In genomic region chr20:60035-60918, GRCh38 we compare ENCODE assay signal across 3 cellular contexts.
TF ChIP-seq lines count a peak whose summit lies in the region.

No MANE protein-coding gene starts in this region.

TF ChIP-seq in A549, 52 proteins besides CTCF, POLR2A, EP300 and RAD21:
- TF ChIP-seq EHMT2 (IDR thresholded peaks at IDR 0.05; ENCODE audit: low read depth) (no peak), JUNB (IDR thresholded peaks at IDR 0.05) (no peak), USF2 (IDR thresholded peaks at IDR 0.05) (no peak), POLR2AphosphoS2 (conservative IDR thresholded peaks at IDR 0.05; ENCODE audit: low read length) (no peak), FOSL2 (IDR thresholded peaks at IDR 0.05) (no peak), FOSL2 (CRISPR knock-in tag; IDR thresholded peaks at IDR 0.05) (no peak), FOXS1 (CRISPR knock-in tag; IDR thresholded peaks at IDR 0.05) (no peak), TP53 (CRISPR knock-in tag; IDR thresholded peaks at IDR 0.05) (no peak), CBX8 (IDR thresholded peaks at IDR 0.05) (no peak), RFX5 (IDR thresholded peaks at IDR 0.05) (no peak), REST (IDR thresholded peaks at IDR 0.05) (no peak), ATOH8 (CRISPR knock-in tag; IDR thresholded peaks at IDR 0.05; ENCODE audit: low read depth) (no peak), SMC3 (IDR thresholded peaks at IDR 0.05) (no peak), JUN (IDR thresholded peaks at IDR 0.05) (no peak), MAX (IDR thresholded peaks at IDR 0.05) (no peak), RCOR1 (IDR thresholded peaks at IDR 0.05; ENCODE audit: low read depth, low read length) (no peak)

TF ChIP-seq in IMR-90, 13 proteins besides CTCF, POLR2A, EP300 and RAD21:
- TF ChIP-seq USF2 (IDR thresholded peaks at IDR 0.05; ENCODE audit: low read depth, low read length) (no peak), FOS (IDR thresholded peaks at IDR 0.05; ENCODE audit: low read depth, low read length) (no peak), CEBPB (IDR thresholded peaks at IDR 0.05; ENCODE audit: low read depth, low read length) (no peak), RCOR1 (IDR thresholded peaks at IDR 0.05; ENCODE audit: insufficient replicate concordance, low read length) (no peak), RFX5 (IDR thresholded peaks at IDR 0.05; ENCODE audit: low read depth, low read length) (no peak), CHD1 (IDR thresholded peaks at IDR 0.05; ENCODE audit: low read depth, low read length) (no peak), MAFK (IDR thresholded peaks at IDR 0.05; ENCODE audit: low read depth, low read length) (no peak), NFE2L2 (IDR thresholded peaks at IDR 0.05; ENCODE audit: low read depth, low read length) (no peak), SMC3 (IDR thresholded peaks at IDR 0.05; ENCODE audit: low read depth, low read length) (no peak), MAZ (IDR thresholded peaks at IDR 0.05; ENCODE audit: borderline replicate concordance, low read depth, low read length) (no peak), ELK1 (IDR thresholded peaks at IDR 0.05; ENCODE audit: borderline replicate concordance, low read depth, low read length) (no peak), BHLHE40 (IDR thresholded peaks at IDR 0.05; ENCODE audit: low read depth, low read length) (no peak)

TF ChIP-seq in K562, 482 proteins besides CTCF, POLR2A, EP300 and RAD21:
- TF ChIP-seq THRB (CRISPR knock-in tag; conservative IDR thresholded peaks at IDR 0.05) (0 out of 2 replicates have a peak, but pooled peaks have one; percentile 20), POU5F1 (IDR thresholded peaks at IDR 0.05; ENCODE audit: borderline replicate concordance, low read depth, low read length, partially characterized antibody) (no peak), ZNF449 (CRISPR knock-in tag; IDR thresholded peaks at IDR 0.05) (no peak), ZNF282 (CRISPR knock-in tag; IDR thresholded peaks at IDR 0.05) (no peak), AFF1 (IDR thresholded peaks at IDR 0.05; ENCODE audit: low read depth in 1 of 2, partially characterized antibody in 2 of 2) (no peak), PHB2 (IDR thresholded peaks at IDR 0.05; ENCODE audit: low read depth) (0 out of 2 replicates have a peak, but pooled peaks have one; percentile 19), ZNF398 (CRISPR knock-in tag; IDR thresholded peaks at IDR 0.05) (no peak), E2F6 (IDR thresholded peaks at IDR 0.05; ENCODE audit: borderline replicate concordance in 1 of 2, extremely low read depth in 1 of 2, insufficient read depth in 1 of 2, insufficient read length in 1 of 2, low read depth in 1 of 2, low read length in 1 of 2, poor library complexity in 1 of 2, severe bottlenecking in 1 of 2) (peak in 1 of 2 experiments; percentile 13), MCM3 (IDR thresholded peaks at IDR 0.05) (peak; percentile 33; the same call in 1 of the 2 replicates), HDAC1 (IDR thresholded peaks at IDR 0.05) (peak in 1 of 2 experiments; percentile 29; a peak in 1 of 4 replicates), ZNF146 (CRISPR knock-in tag; IDR thresholded peaks at IDR 0.05; ENCODE audit: unreplicated experiment) (no peak), SMARCC2 (IDR thresholded peaks at IDR 0.05; ENCODE audit: low read depth) (no peak), RBFOX2 (IDR thresholded peaks at IDR 0.05; ENCODE audit: low read depth, low read length) (no peak)
